Comparison of ENCODE assay signal across 38 cellular contexts in genomic region chr1:212822956-212823355, GRCh38. TPM values are rescaled to one million over a fixed set of nuclear protein-coding genes. Genes with fewer than 3 reads are reported as not detected.
"Had no signal": no experiment of that assay in that cellular context is flagged by ENCODE, and none has a peak within 500 bp of the region (broad histone marks: within the 10 kb centered on the region; RNA-seq: fewer than 3 reads in every experiment).

No MANE protein-coding gene starts in this region.

- H3K27me3 ChIP-seq: MG63 had no signal

- H3K4me3 ChIP-seq: MG63 had no signal

- DNase-seq: Karpas-422, Kasumi-1, MG63, MM.1S, MV-4-11, NCI-H1048, NCI-H1092, NCI-H1092 treated with DMSO at 0.1 percent for 48 hours, NCI-H1105, NCI-H1105 treated with DMSO at 0.1 percent for 48 hours, NCI-H1417 treated with DMSO at 0.1 percent for 48 hours, NCI-H1436, NCI-H1436 treated with DMSO at 0.1 percent for 48 hours, NCI-H146, NCI-H1694, NCI-H1694 treated with DMSO at 0.1 percent for 48 hours, NCI-H187, NCI-H187 treated with DMSO at 0.1 percent for 48 hours, NCI-H1930, NCI-H2029, NCI-H2029 treated with DMSO at 0.1 percent for 48 hours, NCI-H2081, NCI-H2081 treated with DMSO at 0.1 percent for 48 hours, NCI-H2107, NCI-H2171, NCI-H2171 treated with DMSO at 0.1 percent for 48 hours, NCI-H2227 treated with DMSO at 0.1 percent for 48 hours, NCI-H226, NCI-H345, NCI-H446, NCI-H446 treated with DMSO at 0.1 percent for 48 hours, NCI-H510A, NCI-H510A treated with DMSO at 0.1 percent for 48 hours, NCI-H524 had no signal

- H3K36me3 ChIP-seq: MG63 had no signal

RNA-seq across cellular contexts. Expression of gene SPATA45, which starts 24.5 kb away (rescaled TPM):
- total RNA-seq: LHCN-M2, M059J, MCF 10A, NCI-H460 had no signal
